Comparison of ENCODE assay signal across 8 cellular contexts in genomic region chr12:95943231-95943842, GRCh38. TPM values are rescaled to one million over a fixed set of nuclear protein-coding genes. Genes with fewer than 3 reads are reported as not detected.
DNase-seq lines count a peak whose midpoint lies in the region; ATAC-seq and TF ChIP-seq lines count a peak whose summit lies in the region.

Gene AMDHD1, plus strand, starts transcription at chr12:95943331. Its CDS starts 68 bp downstream, at chr12:95943399.

- DNase-seq in SHP77 (lab: John Stamatoyannopoulos, UW) (peak; percentile 24 to 56), SHP77 treated with DMSO at 0.1 percent for 48 hours (lab: John Stamatoyannopoulos, UW) (no peak), NCI-H2227 treated with DMSO at 0.1 percent for 48 hours (lab: John Stamatoyannopoulos, UW) (peak; percentile 20), midbrain (lab: John Stamatoyannopoulos, UW) (peak; percentile 62)
- DNase-seq in activated CD8-positive, alpha-beta T cell treated with anti-CD3 and anti-CD28 coated beads for 36 hours = peak; percentile 68
- DNase-seq in stimulated activated CD8-positive, alpha-beta memory T cell treated with anti-CD3 and anti-CD28 coated beads, Interleukin-7, amount 100 ng/mL, for 1 hour (ENCODE audit: low read depth in 2 of 2) = peak; percentile 29

- no peaks in the 10 kb centered on the region for H3K9me3 Mint-ChIP-seq in activated CD8-positive, alpha-beta T cell treated with anti-CD3 and anti-CD28 coated beads for 36 hours

- H3K4me3 ChIP-seq in endocrine pancreas (ENCODE audit: control insufficient read depth, insufficient read depth, low read length) = peak within 1 kb of the TSS; percentile 75

- peak within 1 kb of the TSS; percentile 82 for H3K9ac ChIP-seq in endocrine pancreas (ENCODE audit: control insufficient read depth, insufficient read depth, low read length)

- POLR2A ChIA-PET in activated CD8-positive, alpha-beta T cell treated with anti-CD3 and anti-CD28 coated beads for 36 hours (lab: Charles Lee) = interaction anchor here (0.8 to 2.9 kb wide), 12 partner anchors 10 to 940 kb away, joined by 3 to 16 read pairs (median 4); partner anchors contain the start of genes LTA4H, NDUFA12 and SNRPF

- H3K36me3 Mint-ChIP-seq in activated CD8-positive, alpha-beta T cell treated with anti-CD3 and anti-CD28 coated beads for 36 hours (ENCODE audit: low read depth) = no peaks in the 10 kb centered on the region

- peak; percentile 49 for TF ChIP-seq CTCF in activated CD8-positive, alpha-beta T cell treated with anti-CD3 and anti-CD28 coated beads for 36 hours (IDR thresholded peaks at IDR 0.05)

- no peaks in the 10 kb centered on the region for H3K27me3 ChIP-seq in endocrine pancreas (ENCODE audit: control insufficient read depth, insufficient read depth, low read length)

- H3K36me3 ChIP-seq in endocrine pancreas (ENCODE audit: control insufficient read depth, insufficient read depth, low read length) = no peaks in the 10 kb centered on the region

- peak within 1 kb of the TSS; percentile 91 for H3K27ac Mint-ChIP-seq in activated CD8-positive, alpha-beta T cell treated with anti-CD3 and anti-CD28 coated beads for 36 hours

- peak within 1 kb of the TSS; percentile 85 for H3K4me3 Mint-ChIP-seq in activated CD8-positive, alpha-beta T cell treated with anti-CD3 and anti-CD28 coated beads for 36 hours

- CTCF ChIA-PET in activated CD8-positive, alpha-beta T cell treated with anti-CD3 and anti-CD28 coated beads for 36 hours (lab: Charles Lee) = interaction anchor here (0.7 to 4.6 kb wide), 11 partner anchors 11 to 573 kb away, joined by 3 to 44 read pairs (median 4); no protein-coding TSS in a partner anchor

- H3K9me3 ChIP-seq in endocrine pancreas (ENCODE audit: control insufficient read depth, low read length) = no peaks in the 10 kb centered on the region

- no peaks in the 10 kb centered on the region for H3K4me1 ChIP-seq in endocrine pancreas (ENCODE audit: control insufficient read depth, insufficient read depth, low read length)

- peak; percentile 65 for ATAC-seq in HG02885 (IDR thresholded peaks at IDR 0.05; ENCODE audit: poor library complexity, unreplicated experiment)
- peak; percentile 70 for ATAC-seq in activated CD8-positive, alpha-beta T cell treated with anti-CD3 and anti-CD28 coated beads for 36 hours

- H3K27me3 Mint-ChIP-seq in activated CD8-positive, alpha-beta T cell treated with anti-CD3 and anti-CD28 coated beads for 36 hours = no peaks in the 10 kb centered on the region

- intact Hi-C loops in activated CD8-positive, alpha-beta T cell treated with anti-CD3 and anti-CD28 coated beads for 36 hours (cut with micrococcal nuclease) = no loop called here

- H3K4me1 Mint-ChIP-seq in activated CD8-positive, alpha-beta T cell treated with anti-CD3 and anti-CD28 coated beads for 36 hours (ENCODE audit: low read depth) = peaks cover 9% of the 10 kb centered on the region

RNA-seq across cellular contexts. Expression of gene AMDHD1, which starts in this region (rescaled TPM):
- 1 to 10 TPM; 1.1 TPM for total RNA-seq in activated CD8-positive, alpha-beta T cell treated with anti-CD3 and anti-CD28 coated beads for 36 hours
